ENCODE assay signal across 22 cellular contexts in the genomic region with DNA sequence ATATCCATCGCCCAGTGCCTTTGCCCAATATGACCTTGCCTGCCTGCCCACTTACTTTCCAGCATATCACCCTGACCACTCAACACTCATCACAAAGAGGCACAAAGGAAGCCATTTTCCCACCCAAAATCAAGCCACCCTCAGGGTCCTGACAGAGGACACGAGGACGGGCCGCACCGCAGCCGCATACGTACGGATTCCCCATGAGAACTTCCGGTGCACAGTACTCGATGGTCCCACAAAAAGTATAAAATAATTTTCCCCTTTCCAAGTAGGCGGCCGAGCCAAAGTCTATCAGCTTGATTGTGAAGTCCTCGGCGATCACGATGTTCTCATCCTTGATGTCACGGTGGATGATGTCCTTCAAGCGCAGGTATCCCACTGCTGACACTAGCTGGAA. TPM values are rescaled to one million over a fixed set of nuclear protein-coding genes. Genes with fewer than 3 reads are reported as not detected.
A peak's percentile ranks its signal among the peaks of the same experiment; 100 is the strongest.
DNase-seq lines count a peak whose midpoint lies in the region; ATAC-seq and TF ChIP-seq lines count a peak whose summit lies in the region.
"Had no signal": no experiment of that assay in that cellular context is flagged by ENCODE, and none has a peak within 500 bp of the region (broad histone marks: within the 10 kb centered on the region; RNA-seq: fewer than 3 reads in every experiment).

No MANE protein-coding gene starts in this region.

- H3K36me3 Mint-ChIP-seq in activated T-cell treated with anti-CD3 and anti-CD28 coated beads, Interleukin-2, amount 50 U/mL, for 24 hours (ENCODE audit: low read depth): peaks cover 90% of the 10 kb centered on the region
- H3K36me3 Mint-ChIP-seq in activated naive CD8-positive, alpha-beta T cell treated with anti-CD3 and anti-CD28 coated beads, Interleukin-2, amount 10 ng/mL, durations not matched to agents 7 days and 5 days: peaks cover 16% of the 10 kb centered on the region
- peaks cover 10% of the 10 kb centered on the region for H3K36me3 Mint-ChIP-seq in natural killer cell treated with Interleukin-12 subunit alpha and Interleukin-12 subunit beta and Interleukin-15 and Interleukin-18, amount 100 ng/mL, for 72 hours

- no peak for TF ChIP-seq POLR2A in spleen (IDR thresholded peaks at IDR 0.05)

- TF ChIP-seq CTCF in spleen (IDR thresholded peaks at IDR 0.05 in 8 of 11, conservative IDR thresholded peaks at IDR 0.05 in 3 of 11): no peak

- H3K27me3 Mint-ChIP-seq in activated T-cell treated with anti-CD3 and anti-CD28 coated beads, Interleukin-2, amount 50 U/mL, for 24 hours: no peaks in the 10 kb centered on the region
- no peaks in the 10 kb centered on the region for H3K27me3 Mint-ChIP-seq in activated naive CD8-positive, alpha-beta T cell treated with anti-CD3 and anti-CD28 coated beads, Interleukin-2, amount 10 ng/mL, durations not matched to agents 7 days and 5 days
- no peaks in the 10 kb centered on the region for H3K27me3 Mint-ChIP-seq in natural killer cell treated with Interleukin-12 subunit alpha and Interleukin-12 subunit beta and Interleukin-15 and Interleukin-18, amount 100 ng/mL, for 72 hours

- H3K9me3 Mint-ChIP-seq in activated T-cell treated with anti-CD3 and anti-CD28 coated beads, Interleukin-2, amount 50 U/mL, for 24 hours: no peaks in the 10 kb centered on the region
- H3K9me3 Mint-ChIP-seq in activated naive CD8-positive, alpha-beta T cell treated with anti-CD3 and anti-CD28 coated beads, Interleukin-2, amount 10 ng/mL, durations not matched to agents 7 days and 5 days: no peaks in the 10 kb centered on the region
- H3K9me3 Mint-ChIP-seq in natural killer cell treated with Interleukin-12 subunit alpha and Interleukin-12 subunit beta and Interleukin-15 and Interleukin-18, amount 100 ng/mL, for 72 hours: no peaks in the 10 kb centered on the region

- 90 to 94% (median 92%) methylated on average over 17 of the region's 17 CpGs for WGBS in spleen, 5 donors

- H3K79me2 ChIP-seq in Karpas-422 (ENCODE audit: low read length): no peaks in the 10 kb centered on the region
- H3K79me2 ChIP-seq: hepatocyte had no signal

- no peak for DNase-seq in activated T-cell treated with anti-CD3 and anti-CD28 coated beads, Interleukin-2, amount 50 U/mL, for 24 hours
- no peak for DNase-seq in activated T-cell treated with anti-CD3 and anti-CD28 coated beads for 4 hours
- no peak for DNase-seq in Karpas-422
- DNase-seq in activated naive CD8-positive, alpha-beta T cell treated with anti-CD3 and anti-CD28 coated beads, Interleukin-2, amount 10 ng/mL, durations not matched to agents 7 days and 5 days: no peak
- DNase-seq in spleen: no peak
- no peak for DNase-seq in NCI-H2081 (lab: John Stamatoyannopoulos, UW)
- DNase-seq in natural killer cell treated with Interleukin-12 subunit alpha and Interleukin-12 subunit beta and Interleukin-15 and Interleukin-18, amount 100 ng/mL, for 72 hours (ENCODE audit: low spot score): no peak
- DNase-seq: activated gamma-delta T cell, body of pancreas, DMS53, IMR-90, left cardiac atrium, NCI-H1694, nucleus accumbens, SK-N-SH, stomach had no signal

- H2AFZ ChIP-seq in Karpas-422 (ENCODE audit: low read length): no peak overlapping the region
- H2AFZ ChIP-seq: hepatocyte had no signal

- H3K9me2 ChIP-seq in Karpas-422 (replicated peaks; ENCODE audit: insufficient read depth, low read length): no peaks in the 10 kb centered on the region
- H3K9me2 ChIP-seq: SK-N-SH had no signal

- intact Hi-C loops in spleen (cut with DNase I; ENCODE audit: low total_unique reads): no loop called here

- peak overlapping the region; percentile 80 for H3K4me3 Mint-ChIP-seq in activated T-cell treated with anti-CD3 and anti-CD28 coated beads, Interleukin-2, amount 50 U/mL, for 24 hours
- peak overlapping the region; percentile 83 for H3K4me3 Mint-ChIP-seq in activated naive CD8-positive, alpha-beta T cell treated with anti-CD3 and anti-CD28 coated beads, Interleukin-2, amount 10 ng/mL, durations not matched to agents 7 days and 5 days
- H3K4me3 Mint-ChIP-seq in natural killer cell treated with Interleukin-12 subunit alpha and Interleukin-12 subunit beta and Interleukin-15 and Interleukin-18, amount 100 ng/mL, for 72 hours: no peak overlapping the region

- H3K36me3 ChIP-seq in Karpas-422 (ENCODE audit: insufficient read depth, low read length) (peaks cover 8% of the 10 kb centered on the region; the same call in 1 of the 2 replicates), spleen (peaks cover 0 to 33% (median 8%) of the 10 kb centered on the region in 6 donors)

- H3K4me3 ChIP-seq in Karpas-422 (ENCODE audit: low read length) (no peak overlapping the region), spleen (peak overlapping the region in 3 of 8 donors; percentile 6 to 45 (median 39))
- H3K4me3 ChIP-seq: body of pancreas, HAP-1, hepatocyte, stomach, upper lobe of left lung had no signal

- peak overlapping the region; percentile 82; the same call in 1 of the 2 replicates for H3K27ac ChIP-seq in Karpas-422 (ENCODE audit: low read length)
- peak overlapping the region in 7 of 8 donors; percentile 5 to 87 (median 80) for H3K27ac ChIP-seq in spleen
- H3K27ac ChIP-seq: body of pancreas, C4-2B, hepatocyte, stomach, upper lobe of left lung had no signal

- H3K4me1 ChIP-seq in Karpas-422 (ENCODE audit: low read length) (peaks cover 27% of the 10 kb centered on the region), spleen (peaks cover 9 to 63% (median 30%) of the 10 kb centered on the region in 6 donors)
- H3K4me1 ChIP-seq: body of pancreas, HAP-1, stomach had no signal

- no peaks in the 10 kb centered on the region for H3K9me3 ChIP-seq in Karpas-422 (ENCODE audit: low read length)
- H3K9me3 ChIP-seq in spleen: no peaks in the 10 kb centered on the region
- H3K9me3 ChIP-seq: body of pancreas, HAP-1, Peyer's patch, SK-N-SH, stomach, upper lobe of left lung had no signal

- no peak overlapping the region for H3K9ac ChIP-seq in Karpas-422 (ENCODE audit: low read length)
- H3K9ac ChIP-seq: SK-N-SH had no signal

- no peaks in the 10 kb centered on the region for H3K27me3 ChIP-seq in Karpas-422 (ENCODE audit: low read length)
- no peaks in the 10 kb centered on the region for H3K27me3 ChIP-seq in spleen (replicated peaks in 1 of 7)
- H3K27me3 ChIP-seq: body of pancreas, hepatocyte, Peyer's patch, stomach, upper lobe of left lung had no signal

- peaks cover 64% of the 10 kb centered on the region for H3K4me1 Mint-ChIP-seq in activated T-cell treated with anti-CD3 and anti-CD28 coated beads, Interleukin-2, amount 50 U/mL, for 24 hours (ENCODE audit: low read depth)
- peaks cover 45% of the 10 kb centered on the region for H3K4me1 Mint-ChIP-seq in activated naive CD8-positive, alpha-beta T cell treated with anti-CD3 and anti-CD28 coated beads, Interleukin-2, amount 10 ng/mL, durations not matched to agents 7 days and 5 days
- peaks cover 8 to 23% of the 10 kb centered on the region in 2 donors for H3K4me1 Mint-ChIP-seq in natural killer cell treated with Interleukin-12 subunit alpha and Interleukin-12 subunit beta and Interleukin-15 and Interleukin-18, amount 100 ng/mL, for 72 hours (ENCODE audit: low read depth in 2 of 2)

- no peak for ATAC-seq in activated naive CD8-positive, alpha-beta T cell treated with anti-CD3 and anti-CD28 coated beads, Interleukin-2, amount 10 ng/mL, durations not matched to agents 7 days and 5 days (ENCODE audit: low read depth)
- ATAC-seq in natural killer cell treated with Interleukin-12 subunit alpha and Interleukin-12 subunit beta and Interleukin-15 and Interleukin-18, amount 100 ng/mL, for 72 hours: no peak
- ATAC-seq in GM21381 (IDR thresholded peaks at IDR 0.05; ENCODE audit: unreplicated experiment): no peak
- ATAC-seq: body of pancreas, left cardiac atrium had no signal

- no peak overlapping the region for H3K4me2 ChIP-seq in Karpas-422 (ENCODE audit: low read depth, low read length, poor library complexity, severe bottlenecking)
- H3K4me2 ChIP-seq: hepatocyte, SK-N-SH had no signal

- no peaks in the 10 kb centered on the region for H4K20me1 ChIP-seq in Karpas-422 (ENCODE audit: insufficient read depth, low read depth, low read length)

- peak overlapping the region; percentile 93 for H3K27ac Mint-ChIP-seq in activated T-cell treated with anti-CD3 and anti-CD28 coated beads, Interleukin-2, amount 50 U/mL, for 24 hours
- peak overlapping the region; percentile 95 for H3K27ac Mint-ChIP-seq in activated naive CD8-positive, alpha-beta T cell treated with anti-CD3 and anti-CD28 coated beads, Interleukin-2, amount 10 ng/mL, durations not matched to agents 7 days and 5 days
- peak overlapping the region in 1 of 2 donors; percentile 73 for H3K27ac Mint-ChIP-seq in natural killer cell treated with Interleukin-12 subunit alpha and Interleukin-12 subunit beta and Interleukin-15 and Interleukin-18, amount 100 ng/mL, for 72 hours

- POLR2A ChIA-PET in activated naive CD8-positive, alpha-beta T cell treated with anti-CD3 and anti-CD28 coated beads, Interleukin-2, amount 10 ng/mL, durations not matched to agents 7 days and 5 days (lab: Charles Lee): interaction anchor here (0.9 to 2.5 kb wide), 4 partner anchors 10 to 203 kb away, joined by 3 to 15 read pairs (median 10); partner anchors contain the start of genes HDLBP, MTERF4, PASK and PPP1R7

RNA-seq across cellular contexts. Expression of gene MTERF4, which starts 10.0 kb away (rescaled TPM):
- 45.1 and 49.5 TPM in 2 replicates for total RNA-seq in Karpas-422 (2014; rRNA removed; shearing (Covaris generic); ENCODE audit: low replicate concordance)
- total RNA-seq in activated naive CD8-positive, alpha-beta T cell treated with anti-CD3 and anti-CD28 coated beads, Interleukin-2, amount 10 ng/mL, durations not matched to agents 7 days and 5 days: 10 to 100 TPM; 88.1 to 88.9 TPM
- 10 to 100 TPM; 38.4 to 74.0 (median 51.1) TPM for total RNA-seq in spleen
- 10 to 100 TPM; 28.4 to 33.7 (median 30.6) TPM for polyA plus RNA-seq in spleen
- total RNA-seq in natural killer cell treated with Interleukin-12 subunit alpha and Interleukin-12 subunit beta and Interleukin-15 and Interleukin-18, amount 100 ng/mL, for 72 hours: 10 to 100 TPM; 38.1 to 40.5 TPM

RNA-seq across cellular contexts. Expression of gene PASK, which starts 37.2 kb away (rescaled TPM):
- total RNA-seq in Karpas-422 (2014; rRNA removed; shearing (Covaris generic); ENCODE audit: low replicate concordance): 17.0 and 23.9 TPM in 2 replicates
- total RNA-seq in activated naive CD8-positive, alpha-beta T cell treated with anti-CD3 and anti-CD28 coated beads, Interleukin-2, amount 10 ng/mL, durations not matched to agents 7 days and 5 days: 100 to 1,000 TPM; 132 to 153 TPM
- total RNA-seq in spleen: 10 to 100 TPM; 10.4 to 35.6 (median 20.8) TPM
- polyA plus RNA-seq in spleen: 10 to 100 TPM in 2 of 3 donors, 1 to 10 TPM in 1; 8.0 to 11.8 (median 10.6) TPM
- total RNA-seq in natural killer cell treated with Interleukin-12 subunit alpha and Interleukin-12 subunit beta and Interleukin-15 and Interleukin-18, amount 100 ng/mL, for 72 hours: 10 to 100 TPM; 69.5 to 78.9 TPM

RNA-seq across cellular contexts. Expression of gene PPP1R7, which starts 38.2 kb away (rescaled TPM):
- total RNA-seq in Karpas-422 (2014; rRNA removed; shearing (Covaris generic); ENCODE audit: low replicate concordance): 39.5 and 54.4 TPM in 2 replicates
- total RNA-seq in activated naive CD8-positive, alpha-beta T cell treated with anti-CD3 and anti-CD28 coated beads, Interleukin-2, amount 10 ng/mL, durations not matched to agents 7 days and 5 days: 10 to 100 TPM; 78.8 to 84.6 TPM
- total RNA-seq in spleen: 10 to 100 TPM; 36.1 to 89.3 (median 49.8) TPM
- 10 to 100 TPM; 37.3 to 56.5 (median 47.9) TPM for polyA plus RNA-seq in spleen
- 100 to 1,000 TPM in 1 of 2 donors, 10 to 100 TPM in 1; 54.8 to 109 TPM for total RNA-seq in natural killer cell treated with Interleukin-12 subunit alpha and Interleukin-12 subunit beta and Interleukin-15 and Interleukin-18, amount 100 ng/mL, for 72 hours
